Comparison of ENCODE assay signal across 8 cellular contexts in genomic region chr13:75762066-75762937, GRCh38.
DNase-seq lines count a peak whose midpoint lies in the region; ATAC-seq, FAIRE-seq and TF ChIP-seq lines count a peak whose summit lies in the region.

No MANE protein-coding gene starts in this region.

- H3K4me3 Mint-ChIP-seq in type B pancreatic cell = peak overlapping the region; percentile 85

- CTCF ChIA-PET in HepG2 (lab: Yijun Ruan, JAX; ENCODE audit: low intra/inter-chr PET ratio, low total read pairs) = no interaction called here

- TF ChIP-seq EP300 in HepG2 (IDR thresholded peaks at IDR 0.05; ENCODE audit: low read depth in 2 of 2, low read length in 2 of 2) (no peak), HepG2 (CRISPR knock-in tag; IDR thresholded peaks at IDR 0.05; ENCODE audit: borderline replicate concordance) (no peak)

- peak; percentile 90 for ATAC-seq in HG03139 (IDR thresholded peaks at IDR 0.05; ENCODE audit: unreplicated experiment)
- ATAC-seq in HepG2 = no peak

- peak; percentile 31 for DNase-seq in stimulated activated CD4-positive, alpha-beta T cell treated with anti-CD3 and anti-CD28 coated beads, Interleukin-15, amount 100 ng/mL, for 24 hours
- no peak for DNase-seq in stimulated activated CD4-positive, alpha-beta T cell treated with anti-CD3 and anti-CD28 coated beads, Interleukin-12 subunit alpha, Interleukin-12 subunit beta, amount 100 ng/mL, for 4 hours
- DNase-seq in activated naive CD4-positive, alpha-beta T cell treated with anti-CD3 and anti-CD28 coated beads, Interleukin-2, amount 50 U/mL, for 16 hours = peak; percentile 22
- peak; percentile 15 for DNase-seq in HepG2 (ENCODE audit: low spot score)
- DNase-seq in type B pancreatic cell (ENCODE audit: extremely low spot score, unreplicated experiment) = no peak
- no peak for DNase-seq in cerebellar cortex (ENCODE audit: low spot score)
- DNase-seq in GDM1 (lab: John Stamatoyannopoulos, UW) = no peak

- 3% methylated on average over 7 of the region's 7 CpGs for WGBS in HepG2 (ENCODE audit: low lambda C conversion rate)

- no peak for TF ChIP-seq RAD21 in HepG2 (CRISPR knock-in tag; IDR thresholded peaks at IDR 0.05)

- TF ChIP-seq CTCF in HepG2 (CRISPR knock-in tag; IDR thresholded peaks at IDR 0.05) (no peak), type B pancreatic cell (conservative IDR thresholded peaks at IDR 0.05) (no peak)

- H3K4me2 ChIP-seq in HepG2 (ENCODE audit: low read depth, low read length) = peak overlapping the region; percentile 84

- H3K9me3 ChIP-seq in HepG2 (ENCODE audit: low read length) = no peaks in the 10 kb centered on the region

- peaks cover 11% of the 10 kb centered on the region for H3K9me3 Mint-ChIP-seq in type B pancreatic cell

- no peak for TF ChIP-seq POLR2A in HepG2 (IDR thresholded peaks at IDR 0.05; ENCODE audit: insufficient read depth in 1 of 2, low read depth in 2 of 2, low read length in 2 of 2)

- H3K27ac Mint-ChIP-seq in type B pancreatic cell = peak overlapping the region; percentile 96

- H3K4me1 ChIP-seq in HepG2 (ENCODE audit: insufficient read depth, low read length) = peaks cover 51% of the 10 kb centered on the region

- in situ Hi-C loops in HepG2 (cut with HindIII; ENCODE audit: extremely low pct_ligation_motif_present, low pct_unique_long_range_greater_than_20kb) = loop anchor here (5.0 kb wide), 1 partner anchor 35 kb away; no protein-coding TSS in a partner anchor

- peaks cover 0 to 3% of the 10 kb centered on the region in 2 experiments; a peak in 2 of 5 replicates for H3K36me3 ChIP-seq in HepG2 (replicated peaks in 1 of 2; ENCODE audit: control insufficient read depth in 1 of 2, insufficient read depth in 2 of 2, low read length in 2 of 2)

- H3K27me3 ChIP-seq in HepG2 (ENCODE audit: control insufficient read depth in 1 of 2, insufficient read depth in 2 of 2, low read length in 2 of 2) = no peaks in the 10 kb centered on the region

- FAIRE-seq in HepG2 (lab: Jason Lieb, UNC) = no peak

- peaks cover 21% of the 10 kb centered on the region for H3K4me1 Mint-ChIP-seq in type B pancreatic cell (ENCODE audit: unreplicated experiment)

- peak overlapping the region; percentile 83 for H3K9ac ChIP-seq in HepG2 (ENCODE audit: insufficient read depth, low read depth, low read length)

- no TSS peak for BruUV-seq in HepG2 (replicated peaks; lab: Mats Ljungman, UMichigan)

- no peaks in the 10 kb centered on the region for H3K27me3 Mint-ChIP-seq in type B pancreatic cell

- H2AFZ ChIP-seq in HepG2 (ENCODE audit: low read length) = no peak overlapping the region

- H4K20me1 ChIP-seq in HepG2 (ENCODE audit: insufficient read depth, low read length) = peaks cover 30% of the 10 kb centered on the region

- H3K36me3 Mint-ChIP-seq in type B pancreatic cell = peaks cover 15% of the 10 kb centered on the region

- intact Hi-C loops in HepG2 (cut with micrococcal nuclease; ENCODE audit: unreplicated experiment) = loop anchor here (2.0 to 5.0 kb wide), 2 partner anchors 28 to 65 kb away; no protein-coding TSS in a partner anchor

- POLR2A ChIA-PET in HepG2 (lab: Yijun Ruan, JAX) = interaction anchor here (1.3 to 5.9 kb wide), 2 partner anchors 21 to 29 kb away, joined by 3 to 78 read pairs; no protein-coding TSS in a partner anchor

- peak overlapping the region; percentile 72 to 98 (median 77) for H3K4me3 ChIP-seq in HepG2 (replicated peaks in 1 of 3; ENCODE audit: insufficient read depth in 1 of 3, low read depth in 2 of 3, low read length in 3 of 3)

- peaks cover 67% of the 10 kb centered on the region for H3K79me2 ChIP-seq in HepG2 (ENCODE audit: insufficient read depth, low read length)

- peak overlapping the region; percentile 95 for H3K27ac ChIP-seq in HepG2 (ENCODE audit: extremely low read length, insufficient read depth, low read length)

TF ChIP-seq in HepG2, 621 proteins besides CTCF, POLR2A, EP300 and RAD21:
- no peak for TF ChIP-seq ZNF496 (CRISPR knock-in tag; IDR thresholded peaks at IDR 0.05; ENCODE audit: insufficient replicate concordance)
- TF ChIP-seq HDAC1 (CRISPR knock-in tag; IDR thresholded peaks at IDR 0.05) = peak; percentile 55; the same call in 1 of the 2 replicates
- no peak for TF ChIP-seq ZNF354B (CRISPR knock-in tag; IDR thresholded peaks at IDR 0.05)
- TF ChIP-seq GPBP1L1 (CRISPR knock-in tag; IDR thresholded peaks at IDR 0.05) = no peak
- TF ChIP-seq ZNF749 (CRISPR knock-in tag; IDR thresholded peaks at IDR 0.05; ENCODE audit: borderline replicate concordance) = no peak
- peak; percentile 16; the same call in 1 of the 2 replicates for TF ChIP-seq SAP130 (CRISPR knock-in tag; IDR thresholded peaks at IDR 0.05; ENCODE audit: low read depth)
- no peak for TF ChIP-seq ZNF24 (IDR thresholded peaks at IDR 0.05)
- TF ChIP-seq ZNF670 (CRISPR knock-in tag; IDR thresholded peaks at IDR 0.05; ENCODE audit: borderline replicate concordance) = no peak
- 0 out of 2 replicates have a peak, but pooled peaks have one; percentile 22 for TF ChIP-seq ZNF501 (CRISPR knock-in tag; IDR thresholded peaks at IDR 0.05)
- TF ChIP-seq KMT2A (CRISPR knock-in tag; IDR thresholded peaks at IDR 0.05) = peak; percentile 54; the same call in 1 of the 2 replicates
- TF ChIP-seq ZMYM4 (CRISPR knock-in tag; IDR thresholded peaks at IDR 0.05) = 0 out of 2 replicates have a peak, but pooled peaks have one; percentile 12
- no peak for TF ChIP-seq ZNF605 (CRISPR knock-in tag; IDR thresholded peaks at IDR 0.05)
- TF ChIP-seq CENPT (CRISPR knock-in tag; IDR thresholded peaks at IDR 0.05; ENCODE audit: low read depth) = no peak
- no peak for TF ChIP-seq ZZZ3 (CRISPR knock-in tag; IDR thresholded peaks at IDR 0.05; ENCODE audit: borderline replicate concordance)
- TF ChIP-seq KAT7 (CRISPR knock-in tag; IDR thresholded peaks at IDR 0.05; ENCODE audit: borderline replicate concordance) = peak; percentile 14; the same call in 1 of the 2 replicates
- no peak for TF ChIP-seq ATM (IDR thresholded peaks at IDR 0.05; ENCODE audit: borderline replicate concordance)
- TF ChIP-seq GTF2F1 (IDR thresholded peaks at IDR 0.05; ENCODE audit: low read length) = no peak
- TF ChIP-seq ZMYM2 (CRISPR knock-in tag; IDR thresholded peaks at IDR 0.05) = no peak
TF ChIP-seq in HepG2: peak in this region for 6.

Comparison
In these comparisons a context has a peak if more than half of its experiments do, and no peak if none do; other contexts are left out.
1. DNase-seq: peak in stimulated activated CD4-positive, alpha-beta T cell treated with anti-CD3 and anti-CD28 coated beads, Interleukin-15, amount 100 ng/mL, for 24 hours (single experiment), activated naive CD4-positive, alpha-beta T cell treated with anti-CD3 and anti-CD28 coated beads, Interleukin-2, amount 50 U/mL, for 16 hours (single experiment) and HepG2 (single experiment); none in stimulated activated CD4-positive, alpha-beta T cell treated with anti-CD3 and anti-CD28 coated beads, Interleukin-12 subunit alpha, Interleukin-12 subunit beta, amount 100 ng/mL, for 4 hours (single experiment), type B pancreatic cell (single experiment), cerebellar cortex (single experiment) and GDM1 (single experiment).